Comparison of ENCODE assay signal across 1 cellular context in the genomic region with DNA sequence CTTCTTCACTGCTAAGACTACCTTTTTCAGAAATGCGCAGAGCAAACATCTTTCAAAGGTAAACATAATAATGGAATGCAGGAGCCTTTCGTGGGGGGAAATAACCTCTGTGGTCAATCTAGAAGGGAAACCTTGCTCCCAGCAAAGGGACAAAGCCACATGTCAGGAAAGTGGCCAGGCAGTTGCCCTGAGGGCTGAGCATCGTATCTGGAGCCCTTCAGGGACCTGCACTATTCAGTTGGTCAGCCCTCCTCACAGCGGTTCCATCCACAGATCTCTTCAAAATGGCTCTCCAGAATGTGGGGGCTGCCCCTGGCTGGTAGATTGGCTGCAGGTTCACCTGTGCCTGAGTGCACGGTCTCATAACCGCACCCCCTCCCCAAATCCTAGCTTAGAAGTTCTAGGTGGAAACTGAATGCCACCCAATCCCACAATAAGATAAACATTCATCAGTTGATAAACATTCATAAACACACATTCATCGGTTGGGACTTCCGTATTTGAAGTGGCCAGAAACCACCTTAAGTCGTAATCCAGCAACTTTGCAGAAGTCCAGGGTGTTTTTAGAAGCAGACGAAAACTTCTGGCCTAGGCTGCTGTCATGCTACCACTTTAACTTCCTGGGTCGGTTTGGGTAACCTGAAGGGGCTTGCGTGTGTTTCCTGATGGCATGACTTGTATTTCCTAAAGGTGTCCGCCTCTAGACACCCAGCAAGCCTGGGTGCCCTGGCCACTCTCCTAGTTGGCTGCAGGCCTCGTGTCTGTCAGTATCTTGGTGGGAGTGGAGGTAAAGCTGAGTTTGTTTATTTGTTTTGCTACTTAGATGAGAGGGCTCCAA.
TF ChIP-seq lines count a peak whose summit lies in the region.

No MANE protein-coding gene starts in this region.

TF ChIP-seq in K562, 482 proteins besides CTCF, POLR2A, EP300 and RAD21 (continued from another document):
- TF ChIP-seq NKRF (IDR thresholded peaks at IDR 0.05; ENCODE audit: borderline replicate concordance), result peak; percentile 9; the same call in 1 of the 2 replicates
- 0 out of 2 replicates have a peak, but pooled peaks have one; percentile 30 for TF ChIP-seq ERF (CRISPR knock-in tag; IDR thresholded peaks at IDR 0.05)
TF ChIP-seq in K562: peak in this region for 43.
